ENCODE assay signal across 23 cellular contexts in genomic region chr11:92111291-92111690, GRCh38.
DNase-seq lines count a peak whose midpoint lies in the region; ATAC-seq and TF ChIP-seq lines count a peak whose summit lies in the region.
"Had no signal": no experiment of that assay in that cellular context is flagged by ENCODE, and none has a peak within 500 bp of the region (broad histone marks: within the 10 kb centered on the region; RNA-seq: fewer than 3 reads in every experiment).

No MANE protein-coding gene starts in this region.

- 30% methylated on average over 4 of the region's 4 CpGs for WGBS in mammary epithelial cell (ENCODE audit: low coverage, missing lambda C conversion rate)

- no peaks in the 10 kb centered on the region for H4K20me1 ChIP-seq in mammary epithelial cell (ENCODE audit: insufficient read depth, low read length)
- H4K20me1 ChIP-seq: BLaER1 treated with 17β-estradiol and CSF1 and Interleukin-3, amounts not matched to agents 10 nM and 100 nM had no signal

- dilution Hi-C loops in mammary epithelial cell (cut with HindIII; ENCODE audit: low sequenced_read_pairs), result no loop called here

- H3K4me1 ChIP-seq in mammary epithelial cell (ENCODE audit: insufficient read depth, low read length), result peaks cover 8% of the 10 kb centered on the region
- H3K4me1 ChIP-seq: A549; BLaER1 treated with 17β-estradiol and CSF1 and Interleukin-3, amounts not matched to agents 10 nM and 100 nM had no signal

- no TSS peak for BruUV-seq in mammary epithelial cell (replicated peaks; lab: Mats Ljungman, UMichigan)

- no peaks in the 10 kb centered on the region for H3K36me3 ChIP-seq in mammary epithelial cell (ENCODE audit: insufficient read depth, low read length)
- H3K36me3 ChIP-seq: BLaER1 treated with 17β-estradiol and CSF1 and Interleukin-3, amounts not matched to agents 10 nM and 100 nM had no signal

- H3K4me3 ChIP-seq in mammary epithelial cell (replicated peaks in 1 of 3; ENCODE audit: insufficient read depth in 1 of 3, low read depth in 2 of 3, low read length in 3 of 3), result no peak overlapping the region
- H3K4me3 ChIP-seq: A549; BLaER1 treated with 17β-estradiol and CSF1 and Interleukin-3, amounts not matched to agents 10 nM and 100 nM; SK-N-MC had no signal

- H3K27ac ChIP-seq in mammary epithelial cell (ENCODE audit: insufficient read depth, low read depth, low read length), result no peak overlapping the region
- H3K27ac ChIP-seq: A549; BLaER1 treated with 17β-estradiol and CSF1 and Interleukin-3, amounts not matched to agents 10 nM and 100 nM; HL-60; SK-N-MC had no signal

- in situ Hi-C loops in mammary epithelial cell (cut with MboI; ENCODE audit: low sequenced_read_pairs in 2 of 2), result no loop called here

- no peak overlapping the region for H3K4me2 ChIP-seq in mammary epithelial cell (ENCODE audit: insufficient read depth, low read depth, low read length)
- H3K4me2 ChIP-seq: A549; BLaER1 treated with 17β-estradiol and CSF1 and Interleukin-3, amounts not matched to agents 10 nM and 100 nM had no signal

- DNase-seq in EL (peak; percentile 31), NCI-H226 (peak; percentile 47), mammary epithelial cell (peak; percentile 41), kidney tubule cell (ENCODE audit: low spot score) (peak; percentile 3), RPMI8226 (no peak)
- no peak for DNase-seq in activated CD4-positive, alpha-beta T cell treated with anti-CD3 and anti-CD28 coated beads, Interleukin-2, amount 50 U/mL, for 4 hours
- DNase-seq: AML-193; CD4-positive, alpha-beta T cell; NCI-H1105; NCI-H146; NCI-H1930; NCI-H2107; NCI-H446; NCI-H524 treated with DMSO at 0.1 percent for 48 hours; NCI-H774; NK-92 treated with Interleukin-12 subunit alpha and Interleukin-12 subunit beta, amount 100 ng/mL, for 24 hours; SIG-M5 had no signal

- no peaks in the 10 kb centered on the region for H3K79me2 ChIP-seq in mammary epithelial cell (ENCODE audit: insufficient read depth, low read length)

- no peak overlapping the region for H3K9ac ChIP-seq in mammary epithelial cell (ENCODE audit: insufficient read depth, low read length)
- H3K9ac ChIP-seq: BLaER1 treated with 17β-estradiol and CSF1 and Interleukin-3, amounts not matched to agents 10 nM and 100 nM had no signal

- TF ChIP-seq CTCF in mammary epithelial cell (conservative IDR thresholded peaks at IDR 0.05 in 1 of 2, IDR thresholded peaks at IDR 0.05 in 1 of 2; ENCODE audit: extremely low read depth in 1 of 2, insufficient read depth in 1 of 2, low read depth in 1 of 2, low read length in 2 of 2), result no peak

- no peak for ATAC-seq in GM19463 (IDR thresholded peaks at IDR 0.05; ENCODE audit: unreplicated experiment)
- ATAC-seq: A549, HCT116 had no signal

- H3K9me3 ChIP-seq in mammary epithelial cell (replicated peaks; ENCODE audit: insufficient read depth, low read length), result no peaks in the 10 kb centered on the region

- CTCF ChIA-PET in mammary epithelial cell (lab: Charles Lee; ENCODE audit: low non-redundant PET), result interaction anchor here (0.7 kb wide), 1 partner anchor 12 kb away, joined by 3 read pairs; no protein-coding TSS in a partner anchor

- intact Hi-C loops in mammary epithelial cell (cut with micrococcal nuclease), result no loop called here

- H3K27me3 ChIP-seq in mammary epithelial cell (ENCODE audit: insufficient read depth, low read length), result no peaks in the 10 kb centered on the region
- H3K27me3 ChIP-seq: BLaER1 treated with 17β-estradiol and CSF1 and Interleukin-3, amounts not matched to agents 10 nM and 100 nM had no signal

- H2AFZ ChIP-seq in mammary epithelial cell (ENCODE audit: low read depth, low read length), result no peak overlapping the region

Comparison
In these comparisons a context has a peak if more than half of its experiments do, and no peak if none do; other contexts are left out.
1. DNase-seq: peak in EL (single experiment), NCI-H226 (single experiment), mammary epithelial cell (single experiment) and kidney tubule cell (single experiment); none in activated CD4-positive, alpha-beta T cell treated with anti-CD3 and anti-CD28 coated beads, Interleukin-2, amount 50 U/mL, for 4 hours (0 of 2) and RPMI8226 (single experiment).